Comparison of ENCODE assay signal across 18 cellular contexts in the genomic region with DNA sequence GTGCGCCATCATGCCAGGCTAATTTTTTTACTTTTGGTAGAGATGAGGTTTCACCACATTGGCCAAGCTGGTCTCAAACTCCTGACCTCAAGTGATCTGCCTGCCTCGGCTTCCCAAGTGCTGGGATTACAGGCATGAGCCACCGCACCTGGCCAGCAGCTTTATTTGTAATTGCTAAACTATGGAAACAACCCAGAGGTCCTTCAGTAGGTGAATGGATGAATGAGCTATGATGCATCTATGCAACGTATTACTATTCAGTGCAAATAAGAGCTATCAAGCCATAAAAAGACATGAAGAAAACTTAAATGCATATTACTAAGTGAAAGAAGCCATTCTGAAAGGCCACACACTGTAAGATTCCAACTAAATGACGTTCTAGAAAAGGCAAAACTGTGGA.
DNase-seq lines count a peak whose midpoint lies in the region; ATAC-seq and TF ChIP-seq lines count a peak whose summit lies in the region.
"Had no signal": no experiment of that assay in that cellular context is flagged by ENCODE, and none has a peak within 500 bp of the region (broad histone marks: within the 10 kb centered on the region; RNA-seq: fewer than 3 reads in every experiment).

No MANE protein-coding gene starts in this region.

- no peaks in the 10 kb centered on the region for H3K27me3 ChIP-seq in naive thymus-derived CD4-positive, alpha-beta T cell (ENCODE audit: control insufficient read depth in 2 of 2, insufficient read depth in 2 of 2, low read length in 2 of 2)
- no peaks in the 10 kb centered on the region for H3K27me3 ChIP-seq in H9 (ENCODE audit: insufficient read depth, low read length)

- H3K4me3 Mint-ChIP-seq in activated naive CD4-positive, alpha-beta T cell treated with anti-CD3 and anti-CD28 coated beads, Interleukin-2, amount 10 ng/mL, durations not matched to agents 7 days and 5 days: no peak overlapping the region
- H3K4me3 Mint-ChIP-seq in T-helper 17 cell (no peak overlapping the region), H9 (no peak overlapping the region)
- peak overlapping the region in 4 of 10 donors; percentile 1 to 41 (median 19) for H3K4me3 Mint-ChIP-seq in naive thymus-derived CD4-positive, alpha-beta T cell
- no peak overlapping the region for H3K4me3 Mint-ChIP-seq in activated T-cell treated with anti-CD3 and anti-CD28 coated beads, Interleukin-2, amount 50 U/mL, for 4 hours

- H3K27ac ChIP-seq in naive thymus-derived CD4-positive, alpha-beta T cell (ENCODE audit: low read depth, low read length): no peak overlapping the region
- no peak overlapping the region for H3K27ac ChIP-seq in H9 (ENCODE audit: insufficient read length, low read depth, low read length)
- H3K27ac ChIP-seq: KMS-11 had no signal

- H2BK12ac ChIP-seq in H9 (ENCODE audit: insufficient read length, low read depth, low read length): no peak overlapping the region

- no peak overlapping the region for H3K56ac ChIP-seq in H9 (ENCODE audit: insufficient read length, low read depth, low read length)

- H2AFZ ChIP-seq in H9 (ENCODE audit: low read length): no peak overlapping the region

- H3K79me2 ChIP-seq in H9 (ENCODE audit: insufficient read depth, low read length): no peaks in the 10 kb centered on the region

- no peak overlapping the region for H3K4me3 ChIP-seq in naive thymus-derived CD4-positive, alpha-beta T cell (ENCODE audit: low read length)

- WGBS in H9 (ENCODE audit: extremely low coverage, insufficient read length, low lambda C conversion rate): no CpG with 5 or more reads among the region's 5 CpGs

- no peak overlapping the region for H3K4me2 ChIP-seq in H9 (ENCODE audit: insufficient read depth, insufficient read length, low read length)
- H3K4me2 ChIP-seq: KMS-11 had no signal

- no peaks in the 10 kb centered on the region for H3K79me1 ChIP-seq in H9 (ENCODE audit: insufficient read depth, low read depth, low read length, poor library complexity, severe bottlenecking)

- peaks cover 14% of the 10 kb centered on the region for H3K9me3 Mint-ChIP-seq in activated naive CD4-positive, alpha-beta T cell treated with anti-CD3 and anti-CD28 coated beads, Interleukin-2, amount 10 ng/mL, durations not matched to agents 7 days and 5 days
- peaks cover 5 to 17% of the 10 kb centered on the region in 2 donors for H3K9me3 Mint-ChIP-seq in activated naive CD4-positive, alpha-beta T cell treated with anti-CD3 and anti-CD28 coated beads, Interleukin-2, amount 50 U/mL, for 72 hours
- H3K9me3 Mint-ChIP-seq in naive thymus-derived CD4-positive, alpha-beta T cell: peaks cover 0 to 9% (median 3%) of the 10 kb centered on the region in 11 donors
- H3K9me3 Mint-ChIP-seq in H9: no peaks in the 10 kb centered on the region
- H3K9me3 Mint-ChIP-seq in activated T-cell treated with anti-CD3 and anti-CD28 coated beads, Interleukin-2, amount 50 U/mL, for 4 hours: no peaks in the 10 kb centered on the region

- H3K4me1 ChIP-seq in naive thymus-derived CD4-positive, alpha-beta T cell (ENCODE audit: control insufficient read depth in 2 of 2, insufficient read depth in 2 of 2, low read length in 2 of 2): peaks cover 28 to 62% of the 10 kb centered on the region in 2 donors
- peaks cover 2% of the 10 kb centered on the region; the same call in 1 of the 2 replicates for H3K4me1 ChIP-seq in H9 (ENCODE audit: insufficient read depth, low read length)

- no peak for ATAC-seq in activated naive CD4-positive, alpha-beta T cell treated with anti-CD3 and anti-CD28 coated beads, Interleukin-2, amount 50 U/mL, for 72 hours
- no peak for ATAC-seq in T-helper 17 cell
- ATAC-seq in naive thymus-derived CD4-positive, alpha-beta T cell: no peak
- no peak for ATAC-seq in GM18502 (IDR thresholded peaks at IDR 0.05; ENCODE audit: poor library complexity, unreplicated experiment)
- no peak for ATAC-seq in HG03039 (IDR thresholded peaks at IDR 0.05; ENCODE audit: unreplicated experiment)
- no peak for ATAC-seq in activated T-cell treated with anti-CD3 and anti-CD28 coated beads, Interleukin-2, amount 50 U/mL, for 4 hours

- no peak overlapping the region for H2AK5ac ChIP-seq in H9 (ENCODE audit: insufficient read length, low read length)

- H3K14ac ChIP-seq in H9 (ENCODE audit: insufficient read depth, low read length): no peak overlapping the region

- H3K36me3 Mint-ChIP-seq in activated naive CD4-positive, alpha-beta T cell treated with anti-CD3 and anti-CD28 coated beads, Interleukin-2, amount 10 ng/mL, durations not matched to agents 7 days and 5 days: peaks cover 21% of the 10 kb centered on the region
- H3K36me3 Mint-ChIP-seq in activated naive CD4-positive, alpha-beta T cell treated with anti-CD3 and anti-CD28 coated beads, Interleukin-2, amount 50 U/mL, for 72 hours: peaks cover 6 to 33% of the 10 kb centered on the region in 2 donors
- H3K36me3 Mint-ChIP-seq in T-helper 17 cell (ENCODE audit: low read depth): no peaks in the 10 kb centered on the region
- H3K36me3 Mint-ChIP-seq in naive thymus-derived CD4-positive, alpha-beta T cell: peaks cover 0 to 26% (median 5%) of the 10 kb centered on the region in 5 donors
- no peaks in the 10 kb centered on the region for H3K36me3 Mint-ChIP-seq in H9 (ENCODE audit: insufficient read depth in 1 of 3, low read depth in 3 of 3)
- H3K36me3 Mint-ChIP-seq in activated T-cell treated with anti-CD3 and anti-CD28 coated beads, Interleukin-2, amount 50 U/mL, for 4 hours (ENCODE audit: insufficient read depth): no peaks in the 10 kb centered on the region

- no peak overlapping the region for H3K23ac ChIP-seq in H9 (ENCODE audit: insufficient read length, low read depth, low read length)

- DNase-seq in activated naive CD4-positive, alpha-beta T cell treated with anti-CD3 and anti-CD28 coated beads, Interleukin-2, amount 10 ng/mL, durations not matched to agents 7 days and 5 days: no peak
- DNase-seq in activated naive CD4-positive, alpha-beta T cell treated with anti-CD3 and anti-CD28 coated beads, Interleukin-2, amount 50 U/mL, for 72 hours (ENCODE audit: low spot score in 2 of 2): no peak
- DNase-seq in T-helper 17 cell (no peak), H9 (no peak)
- DNase-seq in naive thymus-derived CD4-positive, alpha-beta T cell: no peak
- no peak for DNase-seq in activated T-cell treated with anti-CD3 and anti-CD28 coated beads, Interleukin-2, amount 50 U/mL, for 4 hours
- DNase-seq: 8988T, GF-D8, MV-4-11, NCI-H1417, NCI-H187 treated with DMSO at 0.1 percent for 48 hours, NCI-H2227 treated with DMSO at 0.1 percent for 48 hours, NCI-H510A treated with DMSO at 0.1 percent for 48 hours, NCI-H774, SHP77 had no signal

- H3K9ac ChIP-seq in H9 (ENCODE audit: extremely low read depth, insufficient read length, low read length): no peak overlapping the region
- H3K9ac ChIP-seq: KMS-11 had no signal

- H2BK5ac ChIP-seq in H9 (ENCODE audit: insufficient read length, low read length): no peak overlapping the region

- H4K91ac ChIP-seq in H9 (ENCODE audit: insufficient read length, low read depth, low read length): no peak overlapping the region

- no peak for TF ChIP-seq CTCF in H9 (conservative IDR thresholded peaks at IDR 0.05)

- H4K5ac ChIP-seq in H9 (ENCODE audit: insufficient read length, low read depth, low read length): no peak overlapping the region

- H3T11ph ChIP-seq in H9 (ENCODE audit: low read length): no peak overlapping the region

- CTCF ChIA-PET in activated naive CD4-positive, alpha-beta T cell treated with anti-CD3 and anti-CD28 coated beads, Interleukin-2, amount 10 ng/mL, durations not matched to agents 7 days and 5 days (lab: Charles Lee): interaction anchor here (1.1 kb wide), 1 partner anchor 268 kb away, joined by 5 read pairs; no protein-coding TSS in a partner anchor
- CTCF ChIA-PET in naive thymus-derived CD4-positive, alpha-beta T cell (lab: Charles Lee): interaction anchor here (0.6 to 1.5 kb wide), 2 partner anchors 9 to 11 kb away, joined by 3 to 4 read pairs; no protein-coding TSS in a partner anchor

- no peak overlapping the region for H2BK20ac ChIP-seq in H9 (ENCODE audit: low read depth, low read length, poor library complexity, severe bottlenecking)

- peak overlapping the region; percentile 53 for H3K27ac Mint-ChIP-seq in activated naive CD4-positive, alpha-beta T cell treated with anti-CD3 and anti-CD28 coated beads, Interleukin-2, amount 10 ng/mL, durations not matched to agents 7 days and 5 days
- H3K27ac Mint-ChIP-seq in activated naive CD4-positive, alpha-beta T cell treated with anti-CD3 and anti-CD28 coated beads, Interleukin-2, amount 50 U/mL, for 72 hours: no peak overlapping the region
- H3K27ac Mint-ChIP-seq in T-helper 17 cell (peak overlapping the region; percentile 37), H9 (no peak overlapping the region)
- H3K27ac Mint-ChIP-seq in naive thymus-derived CD4-positive, alpha-beta T cell: peak overlapping the region in 8 of 9 donors; percentile 74 to 93 (median 82)

- H3K9me3 ChIP-seq in T-helper 17 cell (ENCODE audit: control insufficient read depth, low read length, poor library complexity, severe bottlenecking) (no peaks in the 10 kb centered on the region), H9 (ENCODE audit: control insufficient read depth, low read depth, low read length) (no peaks in the 10 kb centered on the region)
- no peaks in the 10 kb centered on the region for H3K9me3 ChIP-seq in naive thymus-derived CD4-positive, alpha-beta T cell (ENCODE audit: control insufficient read depth in 2 of 3, low read length in 3 of 3)

- H3K4ac ChIP-seq in H9 (ENCODE audit: low read depth, low read length): no peak overlapping the region

- H3K36me3 ChIP-seq in naive thymus-derived CD4-positive, alpha-beta T cell (ENCODE audit: control insufficient read depth in 2 of 3, insufficient read depth in 3 of 3, low read length in 3 of 3): no peaks in the 10 kb centered on the region

- no peak overlapping the region for H2BK15ac ChIP-seq in H9 (ENCODE audit: low read depth, low read length)

- no peaks in the 10 kb centered on the region for H3K23me2 ChIP-seq in H9 (ENCODE audit: insufficient read length, low read depth, low read length, poor library complexity, severe bottlenecking)

- POLR2A ChIA-PET in naive thymus-derived CD4-positive, alpha-beta T cell (lab: Charles Lee): interaction anchor here (4.5 kb wide), 1 partner anchor 9 kb away, joined by 33 read pairs; no protein-coding TSS in a partner anchor

- no peak overlapping the region for H2BK120ac ChIP-seq in H9 (ENCODE audit: low read depth, low read length, poor library complexity, severe bottlenecking)

- H3K27me3 Mint-ChIP-seq in activated naive CD4-positive, alpha-beta T cell treated with anti-CD3 and anti-CD28 coated beads, Interleukin-2, amount 10 ng/mL, durations not matched to agents 7 days and 5 days: peaks cover 3% of the 10 kb centered on the region
- H3K27me3 Mint-ChIP-seq in T-helper 17 cell: no peaks in the 10 kb centered on the region
- H3K27me3 Mint-ChIP-seq in naive thymus-derived CD4-positive, alpha-beta T cell: no peaks in the 10 kb centered on the region
- no peaks in the 10 kb centered on the region for H3K27me3 Mint-ChIP-seq in H9 (ENCODE audit: low read depth)
- H3K27me3 Mint-ChIP-seq in activated T-cell treated with anti-CD3 and anti-CD28 coated beads, Interleukin-2, amount 50 U/mL, for 4 hours (ENCODE audit: low read depth): no peaks in the 10 kb centered on the region

- H4K20me1 ChIP-seq in H9 (ENCODE audit: control insufficient read depth, insufficient read depth, insufficient read length): no peaks in the 10 kb centered on the region

- no peak overlapping the region for H3K18ac ChIP-seq in H9 (ENCODE audit: insufficient read length, low read depth, low read length)

- peaks cover 75% of the 10 kb centered on the region for H3K4me1 Mint-ChIP-seq in activated naive CD4-positive, alpha-beta T cell treated with anti-CD3 and anti-CD28 coated beads, Interleukin-2, amount 10 ng/mL, durations not matched to agents 7 days and 5 days
- peaks cover 36% of the 10 kb centered on the region for H3K4me1 Mint-ChIP-seq in T-helper 17 cell
- H3K4me1 Mint-ChIP-seq in naive thymus-derived CD4-positive, alpha-beta T cell: peaks cover 50 to 89% (median 81%) of the 10 kb centered on the region in 7 donors
- H3K4me1 Mint-ChIP-seq in H9: peaks cover 14 to 20% of the 10 kb centered on the region in 2 experiments
- peaks cover 73% of the 10 kb centered on the region for H3K4me1 Mint-ChIP-seq in activated T-cell treated with anti-CD3 and anti-CD28 coated beads, Interleukin-2, amount 50 U/mL, for 4 hours (ENCODE audit: low read depth)

- no peak overlapping the region for H4K8ac ChIP-seq in H9 (replicated peaks; ENCODE audit: insufficient read length, low read depth, low read length)

- intact Hi-C loops in naive thymus-derived CD4-positive, alpha-beta T cell (cut with micrococcal nuclease): loop anchor here (5.0 to 10.0 kb wide), 2 partner anchors 61 to 163 kb away; partner anchors contain the start of gene ARHGAP21 (in 1 of the 2)

Comparison
In these comparisons a context has a peak if more than half of its experiments do, and no peak if none do; other contexts are left out.
1. H3K27ac Mint-ChIP-seq: peak in activated naive CD4-positive, alpha-beta T cell treated with anti-CD3 and anti-CD28 coated beads, Interleukin-2, amount 10 ng/mL, durations not matched to agents 7 days and 5 days (single experiment), T-helper 17 cell (single experiment) and naive thymus-derived CD4-positive, alpha-beta T cell (8 of 9); none in activated naive CD4-positive, alpha-beta T cell treated with anti-CD3 and anti-CD28 coated beads, Interleukin-2, amount 50 U/mL, for 72 hours (0 of 2) and H9 (0 of 3).